In the genomic region with DNA sequence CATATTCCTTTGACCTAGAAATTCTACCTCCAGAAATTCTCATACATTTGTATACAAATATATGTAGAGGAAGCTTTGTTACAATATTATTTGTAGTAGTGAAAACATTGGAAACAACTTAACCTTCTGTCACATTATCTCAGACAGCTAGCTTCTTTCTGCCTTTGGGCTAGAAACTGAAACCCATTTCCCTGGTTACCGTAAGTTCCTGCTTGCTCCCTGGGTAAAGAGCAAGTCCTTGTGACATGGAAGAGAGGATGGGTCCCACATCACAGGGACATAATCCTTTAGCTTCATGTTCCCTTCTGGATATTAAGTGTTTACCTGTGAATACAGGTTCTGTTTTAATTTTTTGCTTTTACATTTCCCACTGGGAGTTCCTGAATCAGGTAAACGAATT, we compare ENCODE assay signal across 17 cellular contexts.
"Had no signal": no experiment of that assay in that cellular context is flagged by ENCODE, and none has a peak within 500 bp of the region (broad histone marks: within the 10 kb centered on the region; RNA-seq: fewer than 3 reads in every experiment).

No MANE protein-coding gene starts in this region.

- H3K27me3 ChIP-seq: colonic mucosa, upper lobe of right lung had no signal

- H3K4me3 ChIP-seq: colonic mucosa, lower lobe of right lung, upper lobe of right lung had no signal

- H3K4me1 ChIP-seq: lower lobe of right lung, upper lobe of right lung had no signal

- ATAC-seq: activated CD8-positive, alpha-beta memory T cell treated with anti-CD3 and anti-CD28 coated beads, Interleukin-2, amount 10 ng/mL, durations not matched to agents 7 days and 5 days; activated T-helper 17 cell treated with anti-CD3 and anti-CD28 coated beads, Interleukin-2, amount 50 U/mL, for 72 hours; lower lobe of right lung; upper lobe of right lung had no signal

- DNase-seq: activated B cell treated with CpG ODN at 0.5 μM for 24 hours; activated CD4-positive, alpha-beta memory T cell treated with anti-CD3 and anti-CD28 coated beads, Interleukin-2, amount 10 ng/mL, durations not matched to agents 7 days and 5 days; activated CD4-positive, alpha-beta T cell treated with anti-CD3 and anti-CD28 coated beads for 4 hours; activated CD8-positive, alpha-beta memory T cell treated with anti-CD3 and anti-CD28 coated beads, Interleukin-2, amount 10 ng/mL, durations not matched to agents 7 days and 5 days; activated naive CD4-positive, alpha-beta T cell; activated naive CD8-positive, alpha-beta T cell treated with anti-CD3 and anti-CD28 coated beads for 36 hours; amygdala; colonic mucosa; endodermal cell; foreskin fibroblast; lower lobe of right lung; occipital lobe; posterior cingulate gyrus; stimulated activated naive CD4-positive, alpha-beta T cell; upper lobe of right lung had no signal

- H3K27ac ChIP-seq: colonic mucosa, epithelial cell of prostate, lower lobe of right lung, upper lobe of right lung had no signal

- H3K36me3 ChIP-seq: colonic mucosa, lower lobe of right lung, upper lobe of right lung had no signal

- H3K9me3 ChIP-seq: colonic mucosa, lower lobe of right lung, upper lobe of right lung had no signal
